ENCODE assay signal across 9 cellular contexts in the genomic region with DNA sequence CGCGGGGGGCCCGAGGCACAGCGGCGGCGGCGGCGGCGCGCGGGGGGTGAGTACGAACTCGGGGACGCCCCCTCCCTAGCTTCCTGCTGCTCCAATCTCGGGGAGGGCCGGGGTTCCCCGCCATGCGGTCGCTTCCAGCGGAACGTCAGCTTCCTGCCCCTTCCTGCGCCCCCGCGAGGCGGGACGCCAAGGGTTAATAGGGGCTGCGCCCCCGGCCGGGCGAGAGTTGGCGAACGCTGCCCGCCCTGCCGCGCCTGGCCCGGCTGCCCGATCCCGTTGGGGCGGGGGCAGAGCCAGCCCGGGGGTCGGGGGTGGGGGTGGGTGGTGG. TPM values are rescaled to one million over a fixed set of nuclear protein-coding genes. Genes with fewer than 3 reads are reported as not detected.
DNase-seq lines count a peak whose midpoint lies in the region; ATAC-seq and TF ChIP-seq lines count a peak whose summit lies in the region.
"Had no signal": no experiment of that assay in that cellular context is flagged by ENCODE, and none has a peak within 500 bp of the region (broad histone marks: within the 10 kb centered on the region; RNA-seq: fewer than 3 reads in every experiment).

No MANE protein-coding gene starts in this region.

- H3K27me3 ChIP-seq in adipocyte (replicated peaks; ENCODE audit: control insufficient read depth, insufficient read depth, low read length) (peaks cover 13% of the 10 kb centered on the region), left lung (peaks cover 12 to 65% of the 10 kb centered on the region in 2 donors), stomach (peaks cover 7 to 66% (median 26%) of the 10 kb centered on the region in 3 donors)

- H3K36me3 ChIP-seq in adipocyte (ENCODE audit: control insufficient read depth, insufficient read depth, low read length, severe bottlenecking) = no peaks in the 10 kb centered on the region
- no peaks in the 10 kb centered on the region for H3K36me3 ChIP-seq in left lung
- H3K36me3 ChIP-seq in stomach = no peaks in the 10 kb centered on the region

- in situ Hi-C loops in GM13977 (cut with MboI; ENCODE audit: low pct_unique_long_range_greater_than_20kb, low sequenced_read_pairs, unreplicated experiment) = no loop called here

- H3K9ac ChIP-seq in adipocyte (ENCODE audit: low read length) = peak overlapping the region; percentile 85

- WGBS in stomach, 5 donors = 0 to 6% (median 1%) methylated on average over 4 to 41 of the region's 41 CpGs

- TF ChIP-seq POLR2A in stomach (IDR thresholded peaks at IDR 0.05) = no peak

- no peak for ATAC-seq in left lung

- no peaks in the 10 kb centered on the region for H3K9me3 ChIP-seq in adipocyte (ENCODE audit: control insufficient read depth, low read length)
- no peaks in the 10 kb centered on the region for H3K9me3 ChIP-seq in left lung
- H3K9me3 ChIP-seq in stomach = no peaks in the 10 kb centered on the region

- DNase-seq in DMS 273 (lab: John Stamatoyannopoulos, UW; ENCODE audit: unreplicated experiment) = peak; percentile 39
- no peak for DNase-seq in DMS 273 treated with DMSO at 0.1 percent for 48 hours (lab: John Stamatoyannopoulos, UW)
- peak; percentile 48 for DNase-seq in adipocyte (ENCODE audit: low read depth)
- DNase-seq in left lung = peak in 1 of 2 donors; percentile 76
- no peak for DNase-seq in stomach
- DNase-seq in GM13977 (ENCODE audit: low spot score) = no peak
- no peak for DNase-seq in NCI-H1048 (lab: John Stamatoyannopoulos, UW)
- no peak for DNase-seq in NCI-H1105 (lab: John Stamatoyannopoulos, UW)

- peaks cover 27% of the 10 kb centered on the region for H3K4me1 ChIP-seq in adipocyte (ENCODE audit: control insufficient read depth, insufficient read depth, low read length)
- peaks cover 11 to 25% of the 10 kb centered on the region in 2 donors for H3K4me1 ChIP-seq in left lung
- peaks cover 27 to 49% (median 35%) of the 10 kb centered on the region in 4 donors for H3K4me1 ChIP-seq in stomach

- H3K4me3 ChIP-seq in adipocyte (ENCODE audit: low read length) (peak overlapping the region; percentile 88), left lung (peak overlapping the region; percentile 43 to 47), stomach (peak overlapping the region; percentile 65 to 73 (median 68))

- H3K27ac ChIP-seq in left lung = peak overlapping the region; percentile 18 to 48
- peak overlapping the region in 4 of 5 donors; percentile 55 to 83 (median 69) for H3K27ac ChIP-seq in stomach

- TF ChIP-seq EP300 in stomach (IDR thresholded peaks at IDR 0.05) = no peak

- intact Hi-C loops in left lung (cut with DNase I) = loop anchor here in 1 of 2 donors (10.0 kb wide), 1 partner anchor 129 kb away; no protein-coding TSS in a partner anchor
- intact Hi-C loops in stomach (cut with DNase I; ENCODE audit: low total_unique reads) = no loop called here

- TF ChIP-seq CTCF in left lung (IDR thresholded peaks at IDR 0.05) (no peak), stomach (IDR thresholded peaks at IDR 0.05) (no peak), GM13977 (IDR thresholded peaks at IDR 0.05; ENCODE audit: extremely low read depth, insufficient read depth, missing control alignments) (no peak)

RNA-seq across cellular contexts. Expression of gene COL27A1, which starts 0.6 kb away (rescaled TPM):
- total RNA-seq in left lung (10 to 100 TPM; 15.8 to 23.5 TPM), stomach (10 to 100 TPM in 3 of 5 donors, 1 to 10 TPM in 2; 2.9 to 26.3 (median 21.1) TPM)
- 1 to 10 TPM; 3.4 to 7.1 (median 5.6) TPM for polyA plus RNA-seq in stomach

RNA-seq across cellular contexts. Expression of gene KIF12, which starts 56.8 kb away (rescaled TPM):
- total RNA-seq in left lung (1 to 10 TPM; 2.4 to 9.0 TPM), stomach (10 to 100 TPM in 4 of 5 donors, 1 to 10 TPM in 1; 3.9 to 79.4 (median 18.7) TPM)
- polyA plus RNA-seq in stomach = 10 to 100 TPM in 2 of 3 donors, 1 to 10 TPM in 1; 4.1 to 20.0 (median 13.9) TPM
- total RNA-seq: HT1080 had no signal

Comparison
In these comparisons a context has a peak if more than half of its experiments do, and no peak if none do; other contexts are left out.
1. DNase-seq: peak in DMS 273 (single experiment) and adipocyte (single experiment); none in DMS 273 treated with DMSO at 0.1 percent for 48 hours (single experiment), stomach (single experiment), GM13977 (single experiment), NCI-H1048 (single experiment) and NCI-H1105 (single experiment).
2. Peak in every context shown above with its lines, with median percentiles within 50 percentile points of each other: H3K4me3 ChIP-seq.